ENCODE assay signal across 2 cellular contexts in the genomic region with DNA sequence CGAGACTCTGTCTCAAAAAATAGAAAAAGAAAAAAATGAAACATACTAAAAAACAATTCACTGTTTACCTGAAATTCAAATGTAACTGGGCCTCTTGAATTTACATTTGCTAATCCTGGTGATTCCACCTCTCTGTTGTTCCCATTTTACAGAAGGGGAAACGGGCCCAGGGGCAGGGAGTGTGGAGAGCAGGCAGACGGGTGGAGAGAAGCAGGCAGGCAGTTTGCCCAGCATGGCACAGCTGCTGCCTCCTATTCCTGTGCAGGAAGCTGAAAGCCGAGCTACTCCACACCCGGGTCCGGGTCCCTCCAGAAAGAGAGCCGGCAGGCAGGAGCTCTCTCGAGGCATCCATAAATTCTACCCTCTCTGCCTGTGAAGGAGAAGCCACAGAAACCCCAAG. TPM values are rescaled to one million over a fixed set of nuclear protein-coding genes. Genes with fewer than 3 reads are reported as not detected.
"Had no signal": no experiment of that assay in that cellular context is flagged by ENCODE, and none has a peak within 500 bp of the region (broad histone marks: within the 10 kb centered on the region; RNA-seq: fewer than 3 reads in every experiment).

No MANE protein-coding gene starts in this region.

RNA-seq across cellular contexts. Expression of a gene that starts 0.8 kb away (rescaled TPM):
- total RNA-seq: osteoblast had no signal
- polyA plus RNA-seq: naive thymus-derived CD4-positive, alpha-beta T cell had no signal
